Comparison of ENCODE assay signal across 9 cellular contexts in the genomic region with DNA sequence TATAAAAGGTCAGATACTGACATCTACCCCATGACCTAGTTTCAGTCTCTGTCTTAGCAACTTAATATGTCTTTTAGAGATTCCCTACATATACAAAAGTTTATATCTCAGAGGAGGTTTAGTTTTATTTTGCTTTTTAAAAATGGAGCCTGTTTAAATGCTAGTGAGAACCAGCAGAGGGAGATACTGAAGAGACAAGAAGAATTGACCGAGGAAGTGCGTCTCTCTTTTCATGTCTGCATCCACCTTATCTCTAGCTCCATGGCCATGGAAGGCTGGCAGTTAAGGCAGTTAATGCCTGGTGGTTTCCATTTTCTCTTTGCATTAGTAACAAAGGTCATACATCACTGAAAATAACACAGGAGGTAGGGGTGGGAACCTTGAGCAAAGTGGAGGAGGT. TPM values are rescaled to one million over a fixed set of nuclear protein-coding genes. Genes with fewer than 3 reads are reported as not detected.
DNase-seq lines count a peak whose midpoint lies in the region; ATAC-seq, FAIRE-seq and TF ChIP-seq lines count a peak whose summit lies in the region.
"Had no signal": no experiment of that assay in that cellular context is flagged by ENCODE, and none has a peak within 500 bp of the region (broad histone marks: within the 10 kb centered on the region; RNA-seq: fewer than 3 reads in every experiment).

No MANE protein-coding gene starts in this region.

- H3K9ac ChIP-seq in endothelial cell of umbilical vein (replicated peaks; ENCODE audit: extremely low read depth, insufficient read depth, low read length): no peak overlapping the region

- peaks cover 6% of the 10 kb centered on the region for H3K36me3 Mint-ChIP-seq in activated CD4-positive, alpha-beta T cell treated with anti-CD3 and anti-CD28 coated beads for 36 hours (ENCODE audit: low read depth)
- no peaks in the 10 kb centered on the region for H3K36me3 Mint-ChIP-seq in stimulated activated effector memory CD8-positive, alpha-beta T cell treated with anti-CD3 and anti-CD28 coated beads, Interleukin-12 subunit alpha, Interleukin-12 subunit beta, amount 100 ng/mL, for 72 hours
- no peaks in the 10 kb centered on the region; the same call in 1 of the 2 replicates for H3K36me3 Mint-ChIP-seq in WTC11

- peaks cover 3% of the 10 kb centered on the region for H4K20me1 ChIP-seq in endothelial cell of umbilical vein (replicated peaks; ENCODE audit: control insufficient read depth, extremely low read depth, insufficient read depth, low read length)

- dilution Hi-C loops in endothelial cell of umbilical vein (cut with MboI; ENCODE audit: extremely low pct_ligation_motif_present, low sequenced_read_pairs): no loop called here

- no peak for TF ChIP-seq POLR2A in endothelial cell of umbilical vein (IDR thresholded peaks at IDR 0.05; ENCODE audit: low read depth, low read length)

- no peak overlapping the region for H2AFZ ChIP-seq in endothelial cell of umbilical vein (ENCODE audit: low read depth, low read length)

- H3K79me2 ChIP-seq in endothelial cell of umbilical vein (ENCODE audit: control insufficient read depth, insufficient read depth, low read length): peaks cover 85% of the 10 kb centered on the region

- H3K36me3 ChIP-seq in endothelial cell of umbilical vein (ENCODE audit: control insufficient read depth in 2 of 2, extremely low read depth in 1 of 2, insufficient read depth in 2 of 2, low read length in 2 of 2): peaks cover 0 to 5% of the 10 kb centered on the region in 2 experiments

- no peak overlapping the region for H3K27ac ChIP-seq in endothelial cell of umbilical vein (ENCODE audit: insufficient read depth, low read depth, low read length)

- intact Hi-C loops in activated CD4-positive, alpha-beta T cell treated with anti-CD3 and anti-CD28 coated beads for 36 hours (cut with DNase I, micrococcal nuclease): loop anchor here in 1 of 2 experiments (10.0 kb wide), 1 partner anchor 505 kb away; no protein-coding TSS in a partner anchor
- intact Hi-C loops in endothelial cell of umbilical vein (cut with micrococcal nuclease): no loop called here

- DNase-seq in activated CD4-positive, alpha-beta T cell treated with anti-CD3 and anti-CD28 coated beads for 36 hours: no peak
- DNase-seq in activated CD4-positive, alpha-beta T cell treated with anti-CD3 and anti-CD28 coated beads, Interleukin-2, amount 50 U/mL, for 48 hours: no peak
- peak; percentile 41 for DNase-seq in RKO (ENCODE audit: low spot score)
- peak; percentile 4 for DNase-seq in endothelial cell of umbilical vein (ENCODE audit: low read depth, low spot score)
- no peak for DNase-seq in stimulated activated effector memory CD8-positive, alpha-beta T cell treated with anti-CD3 and anti-CD28 coated beads, Interleukin-12 subunit alpha, Interleukin-12 subunit beta, amount 100 ng/mL, for 72 hours (ENCODE audit: low spot score in 2 of 2)
- DNase-seq in activated CD4-positive, CD25-positive, alpha-beta regulatory T cell (lab: John Stamatoyannopoulos, UW): no peak
- no peak for DNase-seq in WTC11 (ENCODE audit: low spot score)
- DNase-seq: anterior cingulate cortex had no signal

- H3K27ac Mint-ChIP-seq in activated CD4-positive, alpha-beta T cell treated with anti-CD3 and anti-CD28 coated beads for 36 hours: no peak overlapping the region
- no peak overlapping the region for H3K27ac Mint-ChIP-seq in stimulated activated effector memory CD8-positive, alpha-beta T cell treated with anti-CD3 and anti-CD28 coated beads, Interleukin-12 subunit alpha, Interleukin-12 subunit beta, amount 100 ng/mL, for 72 hours
- no peak overlapping the region for H3K27ac Mint-ChIP-seq in WTC11

- H3K4me2 ChIP-seq in endothelial cell of umbilical vein (ENCODE audit: insufficient read depth, low read length): no peak overlapping the region

- H3K4me1 ChIP-seq in endothelial cell of umbilical vein (ENCODE audit: control insufficient read depth, extremely low read depth, insufficient read depth, low read length): no peaks in the 10 kb centered on the region

- H3K9me3 Mint-ChIP-seq in activated CD4-positive, alpha-beta T cell treated with anti-CD3 and anti-CD28 coated beads for 36 hours (ENCODE audit: low read depth): no peaks in the 10 kb centered on the region
- H3K9me3 Mint-ChIP-seq in stimulated activated effector memory CD8-positive, alpha-beta T cell treated with anti-CD3 and anti-CD28 coated beads, Interleukin-12 subunit alpha, Interleukin-12 subunit beta, amount 100 ng/mL, for 72 hours: no peaks in the 10 kb centered on the region
- H3K9me3 Mint-ChIP-seq in WTC11: no peaks in the 10 kb centered on the region

- no peaks in the 10 kb centered on the region for H3K27me3 ChIP-seq in endothelial cell of umbilical vein (ENCODE audit: control insufficient read depth in 2 of 2, insufficient read depth in 2 of 2, low read length in 2 of 2)

- POLR2A ChIA-PET in activated CD4-positive, alpha-beta T cell treated with anti-CD3 and anti-CD28 coated beads for 36 hours (lab: Charles Lee): no interaction called here
- POLR2A ChIA-PET in endothelial cell of umbilical vein (lab: Charles Lee) (no interaction called here), WTC11 (lab: Charles Lee) (no interaction called here)

- H3K9me3 ChIP-seq in endothelial cell of umbilical vein (replicated peaks; ENCODE audit: control insufficient read depth, insufficient read depth, low read length): no peaks in the 10 kb centered on the region

- FAIRE-seq in endothelial cell of umbilical vein (lab: Jason Lieb, UNC): no peak

- BruUV-seq in endothelial cell of umbilical vein (replicated peaks; lab: Mats Ljungman, UMichigan): no TSS peak

- H3K4me3 ChIP-seq in endothelial cell of umbilical vein (replicated peaks in 1 of 3; ENCODE audit: insufficient read depth in 1 of 3, low read depth in 1 of 3, low read length in 3 of 3): no peak overlapping the region

- TF ChIP-seq CTCF in endothelial cell of umbilical vein (IDR thresholded peaks at IDR 0.05; ENCODE audit: extremely low read depth in 1 of 2, insufficient read depth in 1 of 2, low read depth in 1 of 2, low read length in 2 of 2): peak in 1 of 2 donors; percentile 16
- TF ChIP-seq CTCF in WTC11 (IDR thresholded peaks at IDR 0.05): no peak

- CTCF ChIA-PET in activated CD4-positive, alpha-beta T cell treated with anti-CD3 and anti-CD28 coated beads for 36 hours (lab: Charles Lee): interaction anchor here (0.7 to 2.0 kb wide), 7 partner anchors 9 to 218 kb away, joined by 3 to 8 read pairs (median 3); no protein-coding TSS in a partner anchor
- CTCF ChIA-PET in endothelial cell of umbilical vein (lab: Charles Lee): interaction anchor here (1.4 to 1.8 kb wide), 4 partner anchors 8 to 14 kb away, joined by 5 to 7 read pairs (median 6); a partner anchor contains a TSS
- CTCF ChIA-PET in WTC11 (lab: Charles Lee): interaction anchor here (0.7 to 1.7 kb wide), 7 partner anchors 9 to 356 kb away, joined by 3 to 7 read pairs (median 4); a partner anchor contains a TSS

- no peaks in the 10 kb centered on the region for H3K9me1 ChIP-seq in endothelial cell of umbilical vein (replicated peaks; ENCODE audit: control insufficient read depth, extremely low read depth, insufficient read depth, low read length)

- H3K27me3 Mint-ChIP-seq in activated CD4-positive, alpha-beta T cell treated with anti-CD3 and anti-CD28 coated beads for 36 hours: no peaks in the 10 kb centered on the region
- H3K27me3 Mint-ChIP-seq in WTC11 (ENCODE audit: low read depth): no peaks in the 10 kb centered on the region

- H3K4me3 Mint-ChIP-seq in activated CD4-positive, alpha-beta T cell treated with anti-CD3 and anti-CD28 coated beads for 36 hours: no peak overlapping the region
- peak overlapping the region; percentile 5 for H3K4me3 Mint-ChIP-seq in stimulated activated effector memory CD8-positive, alpha-beta T cell treated with anti-CD3 and anti-CD28 coated beads, Interleukin-12 subunit alpha, Interleukin-12 subunit beta, amount 100 ng/mL, for 72 hours
- H3K4me3 Mint-ChIP-seq in WTC11: no peak overlapping the region

- H3K4me1 Mint-ChIP-seq in activated CD4-positive, alpha-beta T cell treated with anti-CD3 and anti-CD28 coated beads for 36 hours: peaks cover 7% of the 10 kb centered on the region
- H3K4me1 Mint-ChIP-seq in stimulated activated effector memory CD8-positive, alpha-beta T cell treated with anti-CD3 and anti-CD28 coated beads, Interleukin-12 subunit alpha, Interleukin-12 subunit beta, amount 100 ng/mL, for 72 hours: peaks cover 5% of the 10 kb centered on the region
- H3K4me1 Mint-ChIP-seq in WTC11: peaks cover 2% of the 10 kb centered on the region; the same call in 1 of the 2 replicates

- ATAC-seq in activated CD4-positive, alpha-beta T cell treated with anti-CD3 and anti-CD28 coated beads for 36 hours: peak; percentile 36
- ATAC-seq in stimulated activated effector memory CD8-positive, alpha-beta T cell treated with anti-CD3 and anti-CD28 coated beads, Interleukin-12 subunit alpha, Interleukin-12 subunit beta, amount 100 ng/mL, for 72 hours: no peak
- ATAC-seq in HG02798 (IDR thresholded peaks at IDR 0.05; ENCODE audit: poor library complexity, unreplicated experiment): no peak
- ATAC-seq in WTC11: no peak

RNA-seq across cellular contexts. Expression of a gene that starts 10.7 kb away (rescaled TPM):
- 10 to 100 TPM; 42.9 to 51.5 TPM for total RNA-seq in activated CD4-positive, alpha-beta T cell treated with anti-CD3 and anti-CD28 coated beads for 36 hours
- total RNA-seq in endothelial cell of umbilical vein (25.8 and 29.9 TPM in 2 replicates), WTC11 (2021) (36.4 to 41.4 TPM (median 39.9 TPM) in 3 replicates)
- polyA plus RNA-seq in endothelial cell of umbilical vein: 4.8 and 5.7 TPM in 2 replicates
- 10.1 TPM in 2 replicates for polyA plus RNA-seq in endothelial cell of umbilical vein (2011; cell fraction: cytosol; rRNA removed)
- polyA plus RNA-seq in endothelial cell of umbilical vein (2011; cell fraction: nucleus; rRNA removed): 5.4 and 9.9 TPM in 2 replicates
- polyA plus RNA-seq in endothelial cell of umbilical vein (2012): 14.3 and 24.5 TPM in 2 replicates
- 9.0 and 11.8 TPM in 2 replicates for polyA minus RNA-seq in endothelial cell of umbilical vein
- polyA minus RNA-seq in endothelial cell of umbilical vein (2011; cell fraction: cytosol; rRNA and poly(A)+ RNA removed): 12.8 TPM
- polyA minus RNA-seq in endothelial cell of umbilical vein (2011; cell fraction: nucleus; rRNA and poly(A)+ RNA removed): 6.4 and 17.3 TPM in 2 replicates

RNA-seq across cellular contexts. Expression of a gene that starts 51.2 kb away (rescaled TPM):
- 10 to 100 TPM; 26.1 to 36.0 TPM for total RNA-seq in activated CD4-positive, alpha-beta T cell treated with anti-CD3 and anti-CD28 coated beads for 36 hours
- total RNA-seq in endothelial cell of umbilical vein (15.7 and 18.0 TPM in 2 replicates), WTC11 (2021) (26.1 to 30.1 TPM (median 27.1 TPM) in 3 replicates)
- 5.1 and 7.6 TPM in 2 replicates for polyA plus RNA-seq in endothelial cell of umbilical vein
- 9.8 and 11.9 TPM in 2 replicates for polyA plus RNA-seq in endothelial cell of umbilical vein (2011; cell fraction: cytosol; rRNA removed)
- 15.3 and 20.2 TPM in 2 replicates for polyA plus RNA-seq in endothelial cell of umbilical vein (2011; cell fraction: nucleus; rRNA removed)
- 11.8 and 18.7 TPM in 2 replicates for polyA plus RNA-seq in endothelial cell of umbilical vein (2012)
- polyA minus RNA-seq in endothelial cell of umbilical vein: 2.6 and 3.9 TPM in 2 replicates
- 5.2 TPM for polyA minus RNA-seq in endothelial cell of umbilical vein (2011; cell fraction: cytosol; rRNA and poly(A)+ RNA removed)
- 6.9 and 7.8 TPM in 2 replicates for polyA minus RNA-seq in endothelial cell of umbilical vein (2011; cell fraction: nucleus; rRNA and poly(A)+ RNA removed)

RNA-seq across cellular contexts. Expression of a gene that starts 51.2 kb away (rescaled TPM):
- 10 to 100 TPM; 19.2 to 22.9 TPM for total RNA-seq in activated CD4-positive, alpha-beta T cell treated with anti-CD3 and anti-CD28 coated beads for 36 hours
- total RNA-seq in endothelial cell of umbilical vein (13.1 and 13.6 TPM in 2 replicates), WTC11 (2021) (13.9 to 14.6 TPM (median 14.3 TPM) in 3 replicates)
- 4.1 and 4.8 TPM in 2 replicates for polyA plus RNA-seq in endothelial cell of umbilical vein
- polyA plus RNA-seq in endothelial cell of umbilical vein (2011; cell fraction: cytosol; rRNA removed): 4.6 and 4.7 TPM in 2 replicates
- polyA plus RNA-seq in endothelial cell of umbilical vein (2011; cell fraction: nucleus; rRNA removed): 8.3 and 9.7 TPM in 2 replicates
- 8.3 and 10.6 TPM in 2 replicates for polyA plus RNA-seq in endothelial cell of umbilical vein (2012)
- polyA minus RNA-seq in endothelial cell of umbilical vein: 12.1 and 15.2 TPM in 2 replicates
- polyA minus RNA-seq in endothelial cell of umbilical vein (2011; cell fraction: cytosol; rRNA and poly(A)+ RNA removed): 14.5 TPM
- 16.1 and 17.5 TPM in 2 replicates for polyA minus RNA-seq in endothelial cell of umbilical vein (2011; cell fraction: nucleus; rRNA and poly(A)+ RNA removed)

RNA-seq across cellular contexts. Expression of a gene that starts 51.5 kb away (rescaled TPM):
- 1 to 10 TPM; 2.5 to 2.7 TPM for total RNA-seq in activated CD4-positive, alpha-beta T cell treated with anti-CD3 and anti-CD28 coated beads for 36 hours
- 0.58 and 0.99 TPM in 2 replicates for total RNA-seq in endothelial cell of umbilical vein
- 0.25 and 0.40 TPM in 2 replicates for polyA plus RNA-seq in endothelial cell of umbilical vein
- polyA plus RNA-seq in endothelial cell of umbilical vein (2011; cell fraction: cytosol; rRNA removed): 0.35 and 0.37 TPM in 2 replicates
- polyA plus RNA-seq in endothelial cell of umbilical vein (2011; cell fraction: nucleus; rRNA removed): 0.73 and 1.6 TPM in 2 replicates
- polyA plus RNA-seq in endothelial cell of umbilical vein (2012): 0.83 and 0.96 TPM in 2 replicates
- polyA minus RNA-seq in endothelial cell of umbilical vein: not detected in 2 replicates
- polyA minus RNA-seq in endothelial cell of umbilical vein (2011; cell fraction: cytosol; rRNA and poly(A)+ RNA removed): not detected
- 0.77 TPM in 1 of 2 replicates, not detected in the other for polyA minus RNA-seq in endothelial cell of umbilical vein (2011; cell fraction: nucleus; rRNA and poly(A)+ RNA removed)
- total RNA-seq in WTC11 (2021): 0.27 to 1.4 TPM (median 0.41 TPM) in 3 replicates

Comparison
In these comparisons a context has a peak if more than half of its experiments do, and no peak if none do; other contexts are left out.
1. DNase-seq: peak in RKO (single experiment) and endothelial cell of umbilical vein (single experiment); none in activated CD4-positive, alpha-beta T cell treated with anti-CD3 and anti-CD28 coated beads for 36 hours (single experiment), activated CD4-positive, alpha-beta T cell treated with anti-CD3 and anti-CD28 coated beads, Interleukin-2, amount 50 U/mL, for 48 hours (0 of 2), stimulated activated effector memory CD8-positive, alpha-beta T cell treated with anti-CD3 and anti-CD28 coated beads, Interleukin-12 subunit alpha, Interleukin-12 subunit beta, amount 100 ng/mL, for 72 hours (0 of 2), activated CD4-positive, CD25-positive, alpha-beta regulatory T cell (0 of 4) and WTC11 (single experiment).